Comparison of ENCODE assay signal across 1 cellular context in genomic region chr6:140956567-140957306, GRCh38.
TF ChIP-seq lines count a peak whose summit lies in the region.

No MANE protein-coding gene starts in this region.

TF ChIP-seq in GM23338, 12 proteins besides CTCF, POLR2A, EP300 and RAD21 (continued from another document):
- TF ChIP-seq ZNF462 (CRISPR knock-in tag; IDR thresholded peaks at IDR 0.05) (no peak), STAT1 (IDR thresholded peaks at IDR 0.05; ENCODE audit: unreplicated experiment) (no peak), CREB1 (CRISPR knock-in tag; IDR thresholded peaks at IDR 0.05; ENCODE audit: low read depth) (no peak), ETS1 (IDR thresholded peaks at IDR 0.05) (no peak), ZNF331 (CRISPR knock-in tag; IDR thresholded peaks at IDR 0.05; ENCODE audit: low read depth) (no peak)
